ENCODE assay signal across 15 cellular contexts in genomic region chr17:78510141-78510935, GRCh38.
A peak's percentile ranks its signal among the peaks of the same experiment; 100 is the strongest.
DNase-seq lines count a peak whose midpoint lies in the region; ATAC-seq, FAIRE-seq and TF ChIP-seq lines count a peak whose summit lies in the region.
"Had no signal": no experiment of that assay in that cellular context is flagged by ENCODE, and none has a peak within 500 bp of the region (broad histone marks: within the 10 kb centered on the region; RNA-seq: fewer than 3 reads in every experiment).

No MANE protein-coding gene starts in this region.

- H3K4me3 ChIP-seq in H1 (ENCODE audit: extremely low read depth in 1 of 4, insufficient read depth in 2 of 4, low read depth in 3 of 4, low read length in 4 of 4): no peak overlapping the region
- H3K4me3 ChIP-seq in aorta (ENCODE audit: low read length in 2 of 2): no peak overlapping the region
- H3K4me3 ChIP-seq in lower lobe of right lung: no peak overlapping the region
- H3K4me3 ChIP-seq: GM12878 had no signal

- no peak for ATAC-seq in activated naive CD4-positive, alpha-beta T cell treated with anti-CD3 and anti-CD28 coated beads, Interleukin-2, amount 50 U/mL, for 72 hours
- no peak for ATAC-seq in aorta (ENCODE audit: low FRiP score)
- no peak for ATAC-seq in lower lobe of right lung
- ATAC-seq: GM12878 had no signal

- H3K36me3 ChIP-seq in H1 (ENCODE audit: control insufficient read depth in 2 of 4, insufficient read depth in 4 of 4, low read length in 3 of 4): no peaks in the 10 kb centered on the region
- no peaks in the 10 kb centered on the region for H3K36me3 ChIP-seq in aorta (ENCODE audit: control insufficient read depth in 1 of 2, insufficient read depth in 2 of 2, low read length in 1 of 2)
- H3K36me3 ChIP-seq in lower lobe of right lung: no peaks in the 10 kb centered on the region

- no peaks in the 10 kb centered on the region for H3K4me1 Mint-ChIP-seq in activated naive CD4-positive, alpha-beta T cell treated with anti-CD3 and anti-CD28 coated beads, Interleukin-2, amount 10 ng/mL, durations not matched to agents 7 days and 5 days
- H3K4me1 Mint-ChIP-seq in nephron progenitor cell: peaks cover 6% of the 10 kb centered on the region
- H3K4me1 Mint-ChIP-seq: CD8-positive, alpha-beta memory T cell had no signal

- H3K9ac ChIP-seq in H1 (replicated peaks in 1 of 4; ENCODE audit: extremely low read depth in 1 of 4, low read depth in 3 of 4, low read length in 3 of 4): no peak overlapping the region

- 0 out of 4 replicates have a peak, but pooled peaks cover 0 to 2% of the 10 kb centered on the region in 2 experiments for H3K9me3 ChIP-seq in H1 (ENCODE audit: insufficient read depth in 2 of 2, low read depth in 1 of 2, low read length in 1 of 2)
- H3K9me3 ChIP-seq in aorta (ENCODE audit: control insufficient read depth, low read length): no peaks in the 10 kb centered on the region
- no peaks in the 10 kb centered on the region for H3K9me3 ChIP-seq in lower lobe of right lung
- H3K9me3 ChIP-seq: Caco-2 had no signal

- POLR2A ChIA-PET in H1 (lab: Charles Lee; ENCODE audit: partially characterized antibody): interaction anchor here (0.6 kb wide), 1 partner anchor 1290 kb away, joined by 3 read pairs; no protein-coding TSS in a partner anchor

- H3K9me3 Mint-ChIP-seq in activated naive CD4-positive, alpha-beta T cell treated with anti-CD3 and anti-CD28 coated beads, Interleukin-2, amount 10 ng/mL, durations not matched to agents 7 days and 5 days: no peaks in the 10 kb centered on the region
- no peaks in the 10 kb centered on the region for H3K9me3 Mint-ChIP-seq in activated naive CD4-positive, alpha-beta T cell treated with anti-CD3 and anti-CD28 coated beads, Interleukin-2, amount 50 U/mL, for 72 hours
- H3K9me3 Mint-ChIP-seq in nephron progenitor cell: peaks cover 22% of the 10 kb centered on the region
- H3K9me3 Mint-ChIP-seq: CD8-positive, alpha-beta memory T cell had no signal

- H2BK120ac ChIP-seq in H1 (replicated peaks; ENCODE audit: low read depth, low read length): no peak overlapping the region

- H2BK15ac ChIP-seq in H1 (ENCODE audit: low read length): no peak overlapping the region

- H3K27me3 ChIP-seq in H1 (replicated peaks in 1 of 4; ENCODE audit: control insufficient read depth in 3 of 4, extremely low read depth in 1 of 4, insufficient read depth in 3 of 4, low read length in 3 of 4): 0 out of 7 replicates have a peak, but pooled peaks cover 0 to 2% (median 0%) of the 10 kb centered on the region in 4 experiments
- H3K27me3 ChIP-seq in aorta (ENCODE audit: control insufficient read depth in 1 of 2, insufficient read depth in 2 of 2, low read length in 1 of 2): no peaks in the 10 kb centered on the region
- no peaks in the 10 kb centered on the region for H3K27me3 ChIP-seq in lower lobe of right lung (ENCODE audit: low read depth)

- peak overlapping the region; percentile 24 for H3K27ac Mint-ChIP-seq in activated naive CD4-positive, alpha-beta T cell treated with anti-CD3 and anti-CD28 coated beads, Interleukin-2, amount 10 ng/mL, durations not matched to agents 7 days and 5 days
- H3K27ac Mint-ChIP-seq in activated naive CD4-positive, alpha-beta T cell treated with anti-CD3 and anti-CD28 coated beads, Interleukin-2, amount 50 U/mL, for 72 hours: no peak overlapping the region
- H3K27ac Mint-ChIP-seq in nephron progenitor cell: peak overlapping the region; percentile 59
- H3K27ac Mint-ChIP-seq: CD8-positive, alpha-beta memory T cell had no signal

- H3K36me3 Mint-ChIP-seq in activated naive CD4-positive, alpha-beta T cell treated with anti-CD3 and anti-CD28 coated beads, Interleukin-2, amount 10 ng/mL, durations not matched to agents 7 days and 5 days: no peaks in the 10 kb centered on the region
- H3K36me3 Mint-ChIP-seq in activated naive CD4-positive, alpha-beta T cell treated with anti-CD3 and anti-CD28 coated beads, Interleukin-2, amount 50 U/mL, for 72 hours: no peaks in the 10 kb centered on the region
- no peaks in the 10 kb centered on the region for H3K36me3 Mint-ChIP-seq in nephron progenitor cell (ENCODE audit: low read depth)
- H3K36me3 Mint-ChIP-seq: CD8-positive, alpha-beta memory T cell had no signal

- CTCF ChIA-PET in activated naive CD4-positive, alpha-beta T cell treated with anti-CD3 and anti-CD28 coated beads, Interleukin-2, amount 10 ng/mL, durations not matched to agents 7 days and 5 days (lab: Charles Lee): no interaction called here
- CTCF ChIA-PET in H1 (lab: Charles Lee; ENCODE audit: partially characterized antibody): interaction anchor here (1.2 to 1.3 kb wide), 3 partner anchors 13 to 49 kb away, joined by 3 to 4 read pairs (median 3); no protein-coding TSS in a partner anchor

- TF ChIP-seq EP300 in H1 (IDR thresholded peaks at IDR 0.05; ENCODE audit: borderline replicate concordance in 1 of 2, low read depth in 2 of 2, low read length in 2 of 2): no peak

- H3K4me1 ChIP-seq in H1 (replicated peaks in 1 of 4; ENCODE audit: control insufficient read depth in 3 of 4, insufficient read depth in 4 of 4, low read length in 3 of 4) (no peaks in the 10 kb centered on the region), aorta (ENCODE audit: control insufficient read depth in 1 of 2, insufficient read depth in 2 of 2, low read length in 2 of 2) (no peaks in the 10 kb centered on the region), lower lobe of right lung (no peaks in the 10 kb centered on the region)

- no peak overlapping the region for H3K4me3 Mint-ChIP-seq in activated naive CD4-positive, alpha-beta T cell treated with anti-CD3 and anti-CD28 coated beads, Interleukin-2, amount 10 ng/mL, durations not matched to agents 7 days and 5 days
- H3K4me3 Mint-ChIP-seq in nephron progenitor cell: no peak overlapping the region
- H3K4me3 Mint-ChIP-seq: CD8-positive, alpha-beta memory T cell had no signal

- H3K18ac ChIP-seq in H1 (ENCODE audit: extremely low read depth, low read length): no peak overlapping the region

- H4K8ac ChIP-seq in H1 (ENCODE audit: extremely low read depth, insufficient read depth, low read length): no peak overlapping the region

- no peak for FAIRE-seq in H1 (lab: Jason Lieb, UNC)
- FAIRE-seq: GM12878, GM18507 had no signal

- H3K27me3 Mint-ChIP-seq in activated naive CD4-positive, alpha-beta T cell treated with anti-CD3 and anti-CD28 coated beads, Interleukin-2, amount 10 ng/mL, durations not matched to agents 7 days and 5 days: peaks cover 28% of the 10 kb centered on the region
- H3K27me3 Mint-ChIP-seq in nephron progenitor cell (ENCODE audit: low read depth, poor library complexity): peaks cover 27% of the 10 kb centered on the region

- H2BK20ac ChIP-seq in H1 (ENCODE audit: low read length): no peak overlapping the region

- TF ChIP-seq CTCF in H1 (IDR thresholded peaks at IDR 0.05; ENCODE audit: control extremely low read depth in 1 of 3, insufficient read depth in 1 of 3, low read depth in 1 of 3, low read length in 3 of 3) (no peak), nephron progenitor cell (IDR thresholded peaks at IDR 0.05) (no peak), lower lobe of right lung (IDR thresholded peaks at IDR 0.05) (no peak)

- H3K14ac ChIP-seq in H1 (ENCODE audit: insufficient read length): no peak overlapping the region

- no peak overlapping the region for H2AK5ac ChIP-seq in H1 (ENCODE audit: low read depth, low read length)

- no peak overlapping the region for H3K27ac ChIP-seq in H1 (ENCODE audit: low read depth, low read length)
- H3K27ac ChIP-seq in aorta (ENCODE audit: low read depth in 1 of 2, low read length in 2 of 2): no peak overlapping the region
- no peak overlapping the region for H3K27ac ChIP-seq in lower lobe of right lung
- H3K27ac ChIP-seq: 22Rv1 had no signal

- no peak overlapping the region for H3K4me2 ChIP-seq in H1 (ENCODE audit: insufficient read depth in 1 of 2, low read depth in 2 of 2, low read length in 2 of 2)

- H3K56ac ChIP-seq in H1 (replicated peaks; ENCODE audit: insufficient read length, low read depth, low read length): no peak overlapping the region

- H3K4ac ChIP-seq in H1 (replicated peaks; ENCODE audit: insufficient read length, low read depth, low read length): no peak overlapping the region

- no peaks in the 10 kb centered on the region for H3K79me2 ChIP-seq in H1 (ENCODE audit: control insufficient read depth in 1 of 2, insufficient read depth in 2 of 2, low read length in 2 of 2)

- intact Hi-C loops in aorta (cut with DNase I): no loop called here
- intact Hi-C loops in lower lobe of right lung (cut with DNase I): no loop called here

- H4K5ac ChIP-seq in H1 (ENCODE audit: insufficient read length, low read depth, low read length): no peak overlapping the region

- H2BK5ac ChIP-seq in H1 (ENCODE audit: low read depth, low read length): no peak overlapping the region

- H4K20me1 ChIP-seq in H1 (replicated peaks in 1 of 2; ENCODE audit: control insufficient read depth in 1 of 2, insufficient read depth in 2 of 2, low read length in 2 of 2): no peaks in the 10 kb centered on the region

- no peak for TF ChIP-seq RAD21 in H1 (IDR thresholded peaks at IDR 0.05 in 1 of 2, conservative IDR thresholded peaks at IDR 0.05 in 1 of 2; ENCODE audit: low read depth in 2 of 2, low read length in 2 of 2)

- 0 out of 2 replicates have a peak overlapping the region, but pooled peaks have one; percentile 14 for H2AFZ ChIP-seq in H1 (ENCODE audit: low read length)

- no peaks in the 10 kb centered on the region for H3K79me1 ChIP-seq in H1 (ENCODE audit: low read depth, low read length)

- no peak overlapping the region for H3K23ac ChIP-seq in H1 (ENCODE audit: insufficient read length)

- no peak for DNase-seq in activated naive CD4-positive, alpha-beta T cell treated with anti-CD3 and anti-CD28 coated beads, Interleukin-2, amount 10 ng/mL, durations not matched to agents 7 days and 5 days
- no peak for DNase-seq in activated naive CD4-positive, alpha-beta T cell treated with anti-CD3 and anti-CD28 coated beads, Interleukin-2, amount 50 U/mL, for 72 hours (ENCODE audit: low spot score in 2 of 2)
- DNase-seq in H1 (ENCODE audit: low read depth in 1 of 2, low spot score in 2 of 2): no peak
- no peak for DNase-seq in nephron progenitor cell
- DNase-seq in aorta: peak; percentile 29 to 71
- DNase-seq in NCI-H226: no peak
- DNase-seq in lower lobe of right lung: no peak
- DNase-seq in islet precursor cell: no peak
- DNase-seq: Caco-2; CD8-positive, alpha-beta memory T cell; GOT3; HCEC 1CT had no signal

- H3K23me2 ChIP-seq in H1 (ENCODE audit: low read depth, low read length): no peaks in the 10 kb centered on the region

- H4K91ac ChIP-seq in H1 (replicated peaks; ENCODE audit: insufficient read length, low read length): no peak overlapping the region

- H2BK12ac ChIP-seq in H1 (ENCODE audit: low read depth, low read length): no peak overlapping the region

- no peak for TF ChIP-seq POLR2A in H1 (IDR thresholded peaks at IDR 0.05; ENCODE audit: control extremely low read depth in 1 of 2, low read depth in 2 of 2, low read length in 2 of 2)

- 86% methylated on average over 25 of the region's 26 CpGs; no CpG with 5 or more reads in 1 of the 2 experiments for WGBS in H1 (ENCODE audit: extremely low coverage in 1 of 2, insufficient coverage in 1 of 2, insufficient read length in 1 of 2, insufficient replicate concordance in 2 of 2, low coverage in 1 of 2, low lambda C conversion rate in 2 of 2, missing lambda C conversion rate in 1 of 2), 2 experiments
- 92 to 93% methylated on average over 26 of the region's 26 CpGs for WGBS in aorta, 2 donors

TF ChIP-seq in H1, 55 proteins besides CTCF, POLR2A, EP300 and RAD21:
- TF ChIP-seq HDAC6 (IDR thresholded peaks at IDR 0.05; ENCODE audit: low read depth, low read length): no peak

Comparison
In these comparisons a context has a peak if more than half of its experiments do, and no peak if none do; other contexts are left out.
1. H3K27ac Mint-ChIP-seq: peak in activated naive CD4-positive, alpha-beta T cell treated with anti-CD3 and anti-CD28 coated beads, Interleukin-2, amount 10 ng/mL, durations not matched to agents 7 days and 5 days (single experiment) and nephron progenitor cell (single experiment); none in activated naive CD4-positive, alpha-beta T cell treated with anti-CD3 and anti-CD28 coated beads, Interleukin-2, amount 50 U/mL, for 72 hours (0 of 2).
2. DNase-seq: peak in aorta (2 of 2); none in activated naive CD4-positive, alpha-beta T cell treated with anti-CD3 and anti-CD28 coated beads, Interleukin-2, amount 10 ng/mL, durations not matched to agents 7 days and 5 days (single experiment), activated naive CD4-positive, alpha-beta T cell treated with anti-CD3 and anti-CD28 coated beads, Interleukin-2, amount 50 U/mL, for 72 hours (0 of 2), H1 (0 of 2), nephron progenitor cell (single experiment), NCI-H226 (single experiment), lower lobe of right lung (single experiment) and islet precursor cell (single experiment).